ENCODE assay signal across 11 cellular contexts in the genomic region with DNA sequence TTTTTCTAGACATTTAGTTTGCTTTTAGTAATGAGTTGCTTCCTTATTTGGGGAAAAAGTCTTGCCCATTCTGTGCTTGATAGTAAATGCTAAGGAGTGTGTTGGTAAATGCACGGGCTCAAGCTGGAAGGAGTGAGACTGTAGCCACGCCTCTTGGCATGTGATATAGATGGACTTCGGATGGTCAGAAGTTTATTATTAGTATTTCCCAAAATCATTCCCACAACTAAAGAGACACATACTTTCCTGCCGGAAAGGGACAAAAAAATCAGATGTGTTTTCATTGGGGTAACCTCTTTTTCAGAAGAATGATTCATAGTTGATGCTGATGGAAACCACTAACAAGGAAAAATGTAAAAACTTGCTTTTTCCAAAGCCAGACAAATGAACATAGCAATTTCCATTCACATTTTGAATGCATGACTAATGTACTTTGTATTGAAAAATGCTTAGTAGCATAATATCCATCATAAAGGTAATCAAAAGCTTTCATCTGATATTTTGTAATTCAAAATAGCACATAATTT.
A peak's percentile ranks its signal among the peaks of the same experiment; 100 is the strongest.
DNase-seq lines count a peak whose midpoint lies in the region; ATAC-seq and TF ChIP-seq lines count a peak whose summit lies in the region.
"Had no signal": no experiment of that assay in that cellular context is flagged by ENCODE, and none has a peak within 500 bp of the region (broad histone marks: within the 10 kb centered on the region; RNA-seq: fewer than 3 reads in every experiment).

No MANE protein-coding gene starts in this region.

- H3K27me3 Mint-ChIP-seq in CD4-positive, alpha-beta T cell: peaks cover 45% of the 10 kb centered on the region

- no peaks in the 10 kb centered on the region for H3K9me3 Mint-ChIP-seq in CD4-positive, alpha-beta T cell

- H3K4me1 Mint-ChIP-seq in CD4-positive, alpha-beta T cell (ENCODE audit: low read depth): no peaks in the 10 kb centered on the region

- intact Hi-C loops in CD4-positive, alpha-beta T cell (cut with DNase I, micrococcal nuclease): no loop called here

- no peaks in the 10 kb centered on the region for H3K9me3 ChIP-seq in CD4-positive, alpha-beta T cell (ENCODE audit: control insufficient read depth, low read length)

- H3K4me3 Mint-ChIP-seq in CD4-positive, alpha-beta T cell: no peak overlapping the region
- H3K4me3 Mint-ChIP-seq: neural progenitor cell had no signal

- H3K27me3 ChIP-seq in CD4-positive, alpha-beta T cell (ENCODE audit: control insufficient read depth, insufficient read depth, low read length): peaks cover 4% of the 10 kb centered on the region
- H3K27me3 ChIP-seq: neural progenitor cell had no signal

- CTCF ChIA-PET in RWPE1 (lab: Yijun Ruan, JAX): no interaction called here
- CTCF ChIA-PET in CD4-positive, alpha-beta T cell (lab: Charles Lee): no interaction called here

- H3K36me3 Mint-ChIP-seq in CD4-positive, alpha-beta T cell (ENCODE audit: low read depth): no peaks in the 10 kb centered on the region
- H3K36me3 Mint-ChIP-seq: neural progenitor cell had no signal

- no peak for ATAC-seq in CD4-positive, alpha-beta T cell (ENCODE audit: poor library complexity)
- ATAC-seq in GM18858 (IDR thresholded peaks at IDR 0.05; ENCODE audit: unreplicated experiment) (no peak), GM21390 (IDR thresholded peaks at IDR 0.05; ENCODE audit: unreplicated experiment) (no peak), GM21737 (IDR thresholded peaks at IDR 0.05; ENCODE audit: unreplicated experiment) (no peak)

- TF ChIP-seq CTCF in RWPE1 (conservative IDR thresholded peaks at IDR 0.05; ENCODE audit: low read depth): no peak
- no peak for TF ChIP-seq CTCF in CD4-positive, alpha-beta T cell (IDR thresholded peaks at IDR 0.05)

- POLR2A ChIA-PET in RWPE1 (lab: Yijun Ruan, JAX; ENCODE audit: low non-redundant PET): no interaction called here
- POLR2A ChIA-PET in CD4-positive, alpha-beta T cell (lab: Charles Lee): no interaction called here

- peak overlapping the region; percentile 82 for H3K27ac ChIP-seq in RWPE1
- no peak overlapping the region for H3K27ac ChIP-seq in CD4-positive, alpha-beta T cell (ENCODE audit: low read depth, low read length)
- H3K27ac ChIP-seq: C4-2B, neural progenitor cell had no signal

- no peak overlapping the region for H3K27ac Mint-ChIP-seq in CD4-positive, alpha-beta T cell
- H3K27ac Mint-ChIP-seq: neural progenitor cell had no signal

- peak; percentile 49 for DNase-seq in AG08396 (ENCODE audit: low spot score)
- DNase-seq in RWPE1 (ENCODE audit: low spot score): no peak
- peak; percentile 97 for DNase-seq in fibroblast of gingiva (ENCODE audit: low read depth)
- DNase-seq in non-pigmented ciliary epithelial cell (ENCODE audit: low read depth): peak; percentile 83
- no peak for DNase-seq in CD4-positive, alpha-beta T cell
- DNase-seq: activated effector memory CD4-positive, alpha-beta T cell treated with Interleukin-2 at 50 U/mL for 16 hours had no signal

Comparison
In these comparisons a context has a peak if more than half of its experiments do, and no peak if none do; other contexts are left out.
1. DNase-seq: peak in AG08396 (single experiment), fibroblast of gingiva (single experiment) and non-pigmented ciliary epithelial cell (single experiment); none in RWPE1 (single experiment) and CD4-positive, alpha-beta T cell (0 of 10).